In genomic region chr12:128811806-128812205, GRCh38 we compare ENCODE assay signal across 12 cellular contexts. TPM values are rescaled to one million over a fixed set of nuclear protein-coding genes. Genes with fewer than 3 reads are reported as not detected.
DNase-seq lines count a peak whose midpoint lies in the region; ATAC-seq, FAIRE-seq and TF ChIP-seq lines count a peak whose summit lies in the region.
"Had no signal": no experiment of that assay in that cellular context is flagged by ENCODE, and none has a peak within 500 bp of the region (broad histone marks: within the 10 kb centered on the region; RNA-seq: fewer than 3 reads in every experiment).

No MANE protein-coding gene starts in this region.

- H3K4me3 Mint-ChIP-seq in CD4-positive, alpha-beta memory T cell = peak overlapping the region; percentile 37 to 78 (median 62)
- peak overlapping the region; percentile 94 for H3K4me3 Mint-ChIP-seq in natural killer cell

- peak; percentile 45 to 67 (median 56) for ATAC-seq in natural killer cell
- ATAC-seq in HG02588 (IDR thresholded peaks at IDR 0.05; ENCODE audit: unreplicated experiment) = no peak
- ATAC-seq: Panc1 had no signal

- no peaks in the 10 kb centered on the region for H3K9me3 ChIP-seq in CD4-positive, alpha-beta memory T cell (ENCODE audit: control insufficient read depth in 1 of 2, low read length in 2 of 2)
- no peaks in the 10 kb centered on the region for H3K9me3 ChIP-seq in SU-DHL-6 (ENCODE audit: insufficient read depth, low read length)
- H3K9me3 ChIP-seq: Caco-2 had no signal

- TF ChIP-seq CTCF in SU-DHL-6 (IDR thresholded peaks at IDR 0.05; ENCODE audit: insufficient read depth, low read length, poor library complexity, severe bottlenecking) (no peak), natural killer cell (IDR thresholded peaks at IDR 0.05) (no peak)

- no peaks in the 10 kb centered on the region for H3K9me2 ChIP-seq in SU-DHL-6 (replicated peaks; ENCODE audit: insufficient read depth, low read length)

- peak overlapping the region; percentile 39; the same call in 1 of the 2 replicates for H3K9ac ChIP-seq in SU-DHL-6 (ENCODE audit: low read length)

- no peak for DNase-seq in CD4-positive, alpha-beta memory T cell
- no peak for DNase-seq in GM12892 (ENCODE audit: insufficient read length)
- peak; percentile 64 for DNase-seq in natural killer cell
- no peak for DNase-seq in globus pallidus (ENCODE audit: low spot score)
- no peak for DNase-seq in DMS153 treated with DMSO at 0.1 percent for 48 hours (lab: John Stamatoyannopoulos, UW; ENCODE audit: unreplicated experiment)
- DNase-seq: anterior cingulate cortex, Caco-2, MV-4-11, T-helper 9 cell had no signal

- no peak for TF ChIP-seq POLR2A in GM12892 (IDR thresholded peaks at IDR 0.05; ENCODE audit: low read depth, low read length)

- H3K27ac Mint-ChIP-seq in CD4-positive, alpha-beta memory T cell = peak overlapping the region; percentile 43 to 87 (median 72)
- peak overlapping the region; percentile 99 for H3K27ac Mint-ChIP-seq in natural killer cell

- CTCF ChIA-PET in CD4-positive, alpha-beta memory T cell (lab: Charles Lee; ENCODE audit: partially characterized antibody) = no interaction called here

- POLR2A ChIA-PET in CD4-positive, alpha-beta memory T cell (lab: Charles Lee; ENCODE audit: partially characterized antibody) = no interaction called here

- peaks cover 44 to 52% of the 10 kb centered on the region in 2 donors for H3K36me3 Mint-ChIP-seq in CD4-positive, alpha-beta memory T cell
- H3K36me3 Mint-ChIP-seq in natural killer cell = peaks cover 40% of the 10 kb centered on the region

- H3K79me2 ChIP-seq in SU-DHL-6 (ENCODE audit: insufficient read depth, low read length) = peaks cover 99% of the 10 kb centered on the region

- H3K4me1 ChIP-seq in CD4-positive, alpha-beta memory T cell (ENCODE audit: insufficient read depth, low read length) = peaks cover 32% of the 10 kb centered on the region
- H3K4me1 ChIP-seq: Caco-2 had no signal

- no peak overlapping the region for H2AFZ ChIP-seq in SU-DHL-6 (ENCODE audit: low read depth, low read length, severe bottlenecking)

- H3K27ac ChIP-seq in CD4-positive, alpha-beta memory T cell (ENCODE audit: low read depth, low read length) = no peak overlapping the region
- peak overlapping the region; percentile 52; the same call in 1 of the 2 replicates for H3K27ac ChIP-seq in SU-DHL-6 (ENCODE audit: low read depth, low read length)

- peaks cover 3% of the 10 kb centered on the region; the same call in 1 of the 2 replicates for H4K20me1 ChIP-seq in SU-DHL-6 (ENCODE audit: low read depth, low read length)

- H3F3A ChIP-seq in SU-DHL-6 (ENCODE audit: insufficient read depth) = peaks cover 21% of the 10 kb centered on the region; the same call in 1 of the 2 replicates

- H3K4me3 ChIP-seq in CD4-positive, alpha-beta memory T cell (ENCODE audit: low read length in 2 of 2) = peak overlapping the region in 1 of 2 donors; percentile 29
- no peak overlapping the region for H3K4me3 ChIP-seq in SU-DHL-6 (ENCODE audit: insufficient read depth, low read length, poor library complexity, severe bottlenecking)

- no peaks in the 10 kb centered on the region for H3K9me3 Mint-ChIP-seq in CD4-positive, alpha-beta memory T cell
- no peaks in the 10 kb centered on the region for H3K9me3 Mint-ChIP-seq in natural killer cell

- H3K27me3 Mint-ChIP-seq in CD4-positive, alpha-beta memory T cell = no peaks in the 10 kb centered on the region
- H3K27me3 Mint-ChIP-seq in natural killer cell (ENCODE audit: low read depth in 2 of 2) = no peaks in the 10 kb centered on the region

- peak overlapping the region; percentile 49 for H3K4me2 ChIP-seq in SU-DHL-6 (ENCODE audit: low read depth, low read length, poor library complexity, severe bottlenecking)

- intact Hi-C loops in CD4-positive, alpha-beta memory T cell (cut with micrococcal nuclease) = no loop called here
- intact Hi-C loops in natural killer cell (cut with micrococcal nuclease) = loop anchor here (5.0 kb wide), 1 partner anchor 65 kb away; no protein-coding TSS in a partner anchor

- peak; percentile 89 for FAIRE-seq in GM12892 (lab: Jason Lieb, UNC)

- peaks cover 16% of the 10 kb centered on the region for H3K36me3 ChIP-seq in CD4-positive, alpha-beta memory T cell (ENCODE audit: insufficient read depth, low read length)
- peaks cover 40% of the 10 kb centered on the region for H3K36me3 ChIP-seq in SU-DHL-6 (ENCODE audit: low read length)

- H3K27me3 ChIP-seq in CD4-positive, alpha-beta memory T cell (ENCODE audit: insufficient read depth, low read length) = no peaks in the 10 kb centered on the region
- H3K27me3 ChIP-seq in SU-DHL-6 (ENCODE audit: low read length) = no peaks in the 10 kb centered on the region

- H3K4me1 Mint-ChIP-seq in CD4-positive, alpha-beta memory T cell = peaks cover 33 to 47% (median 39%) of the 10 kb centered on the region in 4 donors
- H3K4me1 Mint-ChIP-seq in natural killer cell = peaks cover 71 to 75% of the 10 kb centered on the region in 2 donors

RNA-seq across cellular contexts. Expression of gene SLC15A4, which starts 12.0 kb away (rescaled TPM):
- total RNA-seq in CD4-positive, alpha-beta memory T cell = 10 to 100 TPM; 13.1 to 14.6 TPM
- 1 to 10 TPM; 2.0 to 7.0 TPM for polyA plus RNA-seq in CD4-positive, alpha-beta memory T cell
- 84.2 TPM for polyA plus RNA-seq in GM12892 (2012; ENCODE audit: missing spikeins)
- 100 to 1,000 TPM; 176 to 306 (median 250) TPM for total RNA-seq in natural killer cell

RNA-seq across cellular contexts. Expression of gene GLT1D1, which starts 41.5 kb away (rescaled TPM):
- total RNA-seq in CD4-positive, alpha-beta memory T cell = not detected
- polyA plus RNA-seq in CD4-positive, alpha-beta memory T cell = not detected
- 5.3 TPM for polyA plus RNA-seq in GM12892 (2012; ENCODE audit: missing spikeins)
- 1 to 10 TPM in 2 of 3 donors, under 1 TPM in 1; 0.33 to 3.2 (median 2.6) TPM for total RNA-seq in natural killer cell
- total RNA-seq: Caco-2 had no signal

Comparison
In these comparisons a context has a peak if more than half of its experiments do, and no peak if none do; other contexts are left out.
1. RNA of gene SLC15A4, which starts 12.0 kb away (total RNA-seq): 176 to 306 TPM in natural killer cell; 13.1 to 14.6 TPM in CD4-positive, alpha-beta memory T cell; every median in the first group is over 10 times any median in the second.